In the genomic region with DNA sequence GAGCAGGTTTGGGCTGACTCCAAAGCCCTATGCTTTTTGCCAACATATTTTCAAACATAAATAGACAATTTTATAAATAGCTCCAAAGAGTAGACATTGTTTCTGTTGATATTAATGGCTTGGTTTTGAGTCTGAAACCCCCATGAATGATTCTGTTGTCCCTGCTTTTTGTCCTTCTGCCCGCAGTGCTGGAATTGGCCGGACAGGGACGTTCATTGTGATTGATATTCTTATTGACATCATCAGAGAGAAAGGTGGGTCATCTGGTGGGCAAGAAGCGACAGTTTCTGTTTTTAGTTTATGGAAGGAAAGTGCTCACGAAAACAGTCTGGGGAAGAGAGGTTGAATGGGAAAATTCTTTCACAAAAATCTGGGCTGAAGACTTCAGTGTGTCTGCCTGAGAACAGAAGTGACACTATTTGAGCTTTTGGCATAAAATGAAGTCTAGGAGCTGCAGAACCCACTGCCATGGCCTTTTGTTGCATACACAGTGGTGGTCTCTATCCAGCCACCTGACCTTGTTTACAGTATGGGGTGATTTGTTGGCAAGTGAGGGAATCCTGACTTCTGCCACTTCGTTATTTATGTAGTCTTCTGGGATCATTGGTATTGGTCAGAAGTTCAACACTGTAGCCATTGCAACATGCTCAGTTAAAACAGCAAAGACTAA, we compare ENCODE assay signal across 19 cellular contexts.
"Had no signal": no experiment of that assay in that cellular context is flagged by ENCODE, and none has a peak within 500 bp of the region (broad histone marks: within the 10 kb centered on the region; RNA-seq: fewer than 3 reads in every experiment).

No MANE protein-coding gene starts in this region.

- H3K27ac ChIP-seq: pancreas, stomach, thyroid gland had no signal

- H3K4me1 ChIP-seq: pancreas, stomach, thyroid gland had no signal

- ATAC-seq: activated T-cell treated with anti-CD3 and anti-CD28 coated beads, Interleukin-2, amount 50 U/mL, for 4 hours; left cardiac atrium; pancreas; sciatic nerve; stimulated activated effector memory CD8-positive, alpha-beta T cell treated with anti-CD3 and anti-CD28 coated beads, Interleukin-12 subunit alpha, Interleukin-12 subunit beta, amount 100 ng/mL, for 72 hours; T-helper 17 cell had no signal

- H3K27me3 ChIP-seq: pancreas, stomach, thyroid gland had no signal

- DNase-seq: activated CD4-positive, alpha-beta T cell treated with anti-CD3 and anti-CD28 coated beads for 4 hours; activated CD4-positive, alpha-beta T cell treated with anti-CD3 and anti-CD28 coated beads, Interleukin-2, amount 50 U/mL, for 48 hours; activated CD4-positive, CD25-positive, alpha-beta regulatory T cell; activated CD8-positive, alpha-beta memory T cell treated with anti-CD3 and anti-CD28 coated beads, Interleukin-2, amount 50 U/mL, for 48 hours; activated naive CD4-positive, alpha-beta T cell treated with Interleukin-2 at 50 U/mL for 16 hours; activated naive CD8-positive, alpha-beta T cell treated with anti-CD3 and anti-CD28 coated beads for 36 hours; activated T-cell treated with anti-CD3 and anti-CD28 coated beads, Interleukin-2, amount 50 U/mL, for 4 hours; effector CD8-positive, alpha-beta T cell; foreskin melanocyte; left cardiac atrium; pancreas; small intestine; stimulated activated CD4-positive, alpha-beta T cell treated with anti-CD3 and anti-CD28 coated beads, Interleukin-2, amount 100 ng/mL, for 24 hours; stomach; SW 1271; T-helper 17 cell; thyroid gland had no signal
